In the genomic region with DNA sequence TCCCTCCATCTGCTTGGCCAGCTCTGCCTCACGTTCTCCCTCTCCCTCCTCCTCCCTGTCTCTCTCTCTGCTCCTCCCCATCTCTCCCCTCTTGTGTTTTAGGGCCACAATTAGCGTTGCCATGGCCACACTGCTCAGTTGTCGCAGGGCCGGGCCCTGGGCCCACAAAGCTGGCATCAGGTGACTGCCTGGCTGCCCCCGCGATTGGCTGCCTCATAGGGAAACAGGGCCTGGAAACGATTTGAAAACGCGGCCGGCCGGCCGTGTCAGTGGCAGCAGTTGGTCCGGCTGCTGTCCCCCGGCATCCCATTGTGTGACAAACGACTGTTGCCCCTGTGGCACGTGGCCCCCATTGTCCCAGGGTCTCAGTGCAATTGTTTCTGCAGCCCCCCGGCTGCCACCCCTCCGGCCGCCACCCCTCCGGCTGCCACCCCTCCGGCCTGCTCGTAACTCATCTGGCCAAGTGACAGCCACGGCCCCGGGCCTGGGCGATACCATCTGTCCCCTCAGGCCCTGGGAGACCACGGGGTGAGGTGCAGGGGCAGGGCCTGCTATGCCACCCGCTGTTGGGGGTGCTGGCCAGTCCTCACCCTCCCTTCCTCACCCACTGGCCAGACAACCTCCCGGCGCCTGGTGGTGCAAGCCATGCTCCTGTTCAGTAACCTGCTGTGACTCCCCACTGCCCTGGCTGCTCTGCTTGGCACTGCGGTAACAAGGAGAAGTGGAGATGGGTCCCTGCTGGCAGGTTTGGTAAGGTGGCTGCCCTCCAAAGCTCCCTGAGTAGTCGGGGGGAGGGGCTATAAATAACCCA, we compare ENCODE assay signal across 11 cellular contexts. TPM values are rescaled to one million over a fixed set of nuclear protein-coding genes. Genes with fewer than 3 reads are reported as not detected.
A peak's percentile ranks its signal among the peaks of the same experiment; 100 is the strongest.
DNase-seq lines count a peak whose midpoint lies in the region; ATAC-seq lines count a peak whose summit lies in the region.
"Had no signal": no experiment of that assay in that cellular context is flagged by ENCODE, and none has a peak within 500 bp of the region (broad histone marks: within the 10 kb centered on the region; RNA-seq: fewer than 3 reads in every experiment).

No MANE protein-coding gene starts in this region.

- H3K36me3 ChIP-seq in skeletal muscle satellite cell (ENCODE audit: insufficient read depth, low read length) = no peaks in the 10 kb centered on the region
- H3K36me3 ChIP-seq: BLaER1 treated with 17β-estradiol and CSF1 and Interleukin-3, amounts not matched to agents 10 nM and 100 nM had no signal

- ATAC-seq in activated naive CD8-positive, alpha-beta T cell treated with anti-CD3 and anti-CD28 coated beads, Interleukin-2, amount 50 U/mL, for 24 hours = no peak
- no peak for ATAC-seq in GM21447 (IDR thresholded peaks at IDR 0.05; ENCODE audit: unreplicated experiment)

- H3K27me3 ChIP-seq in skeletal muscle satellite cell (ENCODE audit: control insufficient read depth, insufficient read depth, low read length) = peaks cover 12% of the 10 kb centered on the region

- H3K4me1 Mint-ChIP-seq in activated naive CD8-positive, alpha-beta T cell treated with anti-CD3 and anti-CD28 coated beads for 36 hours = no peaks in the 10 kb centered on the region
- no peaks in the 10 kb centered on the region for H3K4me1 Mint-ChIP-seq in activated naive CD8-positive, alpha-beta T cell treated with anti-CD3 and anti-CD28 coated beads, Interleukin-2, amount 50 U/mL, for 24 hours
- no peaks in the 10 kb centered on the region for H3K4me1 Mint-ChIP-seq in T-helper 2 cell treated with Interferon-gamma antibody and Interleukin-4, amounts not matched to agents 5 μg/mL and 100 μg/mL, for 36 hours (ENCODE audit: low read depth)
- H3K4me1 Mint-ChIP-seq: natural killer cell had no signal

- peak overlapping the region; percentile 75 for H3K4me2 ChIP-seq in skeletal muscle satellite cell (ENCODE audit: low read length)
- H3K4me2 ChIP-seq: BLaER1 treated with 17β-estradiol and CSF1 and Interleukin-3, amounts not matched to agents 10 nM and 100 nM had no signal

- H3K4me1 ChIP-seq in skeletal muscle satellite cell (ENCODE audit: control insufficient read depth, insufficient read depth, low read length) = peaks cover 5% of the 10 kb centered on the region
- H3K4me1 ChIP-seq: BLaER1 treated with 17β-estradiol and CSF1 and Interleukin-3, amounts not matched to agents 10 nM and 100 nM had no signal

- H3K36me3 Mint-ChIP-seq in activated naive CD8-positive, alpha-beta T cell treated with anti-CD3 and anti-CD28 coated beads for 36 hours = no peaks in the 10 kb centered on the region
- H3K36me3 Mint-ChIP-seq in activated naive CD8-positive, alpha-beta T cell treated with anti-CD3 and anti-CD28 coated beads, Interleukin-2, amount 50 U/mL, for 24 hours (ENCODE audit: low read depth) = no peaks in the 10 kb centered on the region
- no peaks in the 10 kb centered on the region for H3K36me3 Mint-ChIP-seq in T-helper 2 cell treated with Interferon-gamma antibody and Interleukin-4, amounts not matched to agents 5 μg/mL and 100 μg/mL, for 36 hours (ENCODE audit: low read depth)
- H3K36me3 Mint-ChIP-seq: natural killer cell had no signal

- H3K4me3 Mint-ChIP-seq in activated naive CD8-positive, alpha-beta T cell treated with anti-CD3 and anti-CD28 coated beads for 36 hours = no peak overlapping the region
- no peak overlapping the region for H3K4me3 Mint-ChIP-seq in activated naive CD8-positive, alpha-beta T cell treated with anti-CD3 and anti-CD28 coated beads, Interleukin-2, amount 50 U/mL, for 24 hours
- no peak overlapping the region for H3K4me3 Mint-ChIP-seq in T-helper 2 cell treated with Interferon-gamma antibody and Interleukin-4, amounts not matched to agents 5 μg/mL and 100 μg/mL, for 36 hours
- H3K4me3 Mint-ChIP-seq: natural killer cell had no signal

- peak; percentile 12 for DNase-seq in activated naive CD8-positive, alpha-beta T cell treated with anti-CD3 and anti-CD28 coated beads for 36 hours
- DNase-seq in activated naive CD8-positive, alpha-beta T cell treated with anti-CD3 and anti-CD28 coated beads, Interleukin-2, amount 50 U/mL, for 24 hours = no peak
- DNase-seq in amygdala (lab: John Stamatoyannopoulos, UW) = peak; percentile 8 to 93 (median 72)
- peak; percentile 87 for DNase-seq in iPS DF 4.7 (ENCODE audit: extremely low read depth, low spot score)
- no peak for DNase-seq in T-helper 2 cell treated with Interferon-gamma antibody and Interleukin-4, amounts not matched to agents 5 μg/mL and 100 μg/mL, for 36 hours (ENCODE audit: low spot score)
- no peak for DNase-seq in NCI-H226
- DNase-seq: natural killer cell had no signal

- H3K9me3 Mint-ChIP-seq in activated naive CD8-positive, alpha-beta T cell treated with anti-CD3 and anti-CD28 coated beads for 36 hours = no peaks in the 10 kb centered on the region
- H3K9me3 Mint-ChIP-seq in activated naive CD8-positive, alpha-beta T cell treated with anti-CD3 and anti-CD28 coated beads, Interleukin-2, amount 50 U/mL, for 24 hours = no peaks in the 10 kb centered on the region
- no peaks in the 10 kb centered on the region for H3K9me3 Mint-ChIP-seq in T-helper 2 cell treated with Interferon-gamma antibody and Interleukin-4, amounts not matched to agents 5 μg/mL and 100 μg/mL, for 36 hours
- H3K9me3 Mint-ChIP-seq: natural killer cell had no signal

- no peak overlapping the region for H3K27ac Mint-ChIP-seq in activated naive CD8-positive, alpha-beta T cell treated with anti-CD3 and anti-CD28 coated beads for 36 hours
- no peak overlapping the region for H3K27ac Mint-ChIP-seq in activated naive CD8-positive, alpha-beta T cell treated with anti-CD3 and anti-CD28 coated beads, Interleukin-2, amount 50 U/mL, for 24 hours
- H3K27ac Mint-ChIP-seq in T-helper 2 cell treated with Interferon-gamma antibody and Interleukin-4, amounts not matched to agents 5 μg/mL and 100 μg/mL, for 36 hours = no peak overlapping the region
- H3K27ac Mint-ChIP-seq: natural killer cell had no signal

- peaks cover 50% of the 10 kb centered on the region for H3K27me3 Mint-ChIP-seq in activated naive CD8-positive, alpha-beta T cell treated with anti-CD3 and anti-CD28 coated beads for 36 hours
- H3K27me3 Mint-ChIP-seq in activated naive CD8-positive, alpha-beta T cell treated with anti-CD3 and anti-CD28 coated beads, Interleukin-2, amount 50 U/mL, for 24 hours = peaks cover 18% of the 10 kb centered on the region
- peaks cover 13% of the 10 kb centered on the region for H3K27me3 Mint-ChIP-seq in T-helper 2 cell treated with Interferon-gamma antibody and Interleukin-4, amounts not matched to agents 5 μg/mL and 100 μg/mL, for 36 hours (ENCODE audit: low read depth)

- no peaks in the 10 kb centered on the region for H3K9me3 ChIP-seq in skeletal muscle satellite cell (replicated peaks; ENCODE audit: low read length)
- H3K9me3 ChIP-seq: BLaER1 treated with 17β-estradiol and CSF1 and Interleukin-3, amounts not matched to agents 10 nM and 100 nM had no signal

- H3K4me3 ChIP-seq in skeletal muscle satellite cell (ENCODE audit: low read length) = peak overlapping the region; percentile 53
- H3K4me3 ChIP-seq: BLaER1 treated with 17β-estradiol and CSF1 and Interleukin-3, amounts not matched to agents 10 nM and 100 nM had no signal

- peak overlapping the region; percentile 42 for H3K9ac ChIP-seq in skeletal muscle satellite cell (ENCODE audit: low read depth, low read length)
- H3K9ac ChIP-seq: BLaER1 treated with 17β-estradiol and CSF1 and Interleukin-3, amounts not matched to agents 10 nM and 100 nM had no signal

RNA-seq across cellular contexts. Expression of a gene that starts 17.3 kb away (rescaled TPM):
- not detected for total RNA-seq in activated naive CD8-positive, alpha-beta T cell treated with anti-CD3 and anti-CD28 coated beads for 36 hours
- not detected in 2 replicates for total RNA-seq in skeletal muscle satellite cell (2012; rRNA removed)
- total RNA-seq: natural killer cell, SK-MEL-5 had no signal

RNA-seq across cellular contexts. Expression of a gene that starts 56.0 kb away (rescaled TPM):
- total RNA-seq in activated naive CD8-positive, alpha-beta T cell treated with anti-CD3 and anti-CD28 coated beads for 36 hours = not detected
- not detected in 2 replicates for total RNA-seq in skeletal muscle satellite cell (2012; rRNA removed)
- total RNA-seq: natural killer cell had no signal

Comparison
In these comparisons a context has a peak if more than half of its experiments do, and no peak if none do; other contexts are left out.
1. DNase-seq: peak in activated naive CD8-positive, alpha-beta T cell treated with anti-CD3 and anti-CD28 coated beads for 36 hours (single experiment), amygdala (56 of 56) and iPS DF 4.7 (single experiment); none in activated naive CD8-positive, alpha-beta T cell treated with anti-CD3 and anti-CD28 coated beads, Interleukin-2, amount 50 U/mL, for 24 hours (single experiment), T-helper 2 cell treated with Interferon-gamma antibody and Interleukin-4, amounts not matched to agents 5 μg/mL and 100 μg/mL, for 36 hours (single experiment) and NCI-H226 (single experiment).